ENCODE assay signal across 8 cellular contexts in the genomic region with DNA sequence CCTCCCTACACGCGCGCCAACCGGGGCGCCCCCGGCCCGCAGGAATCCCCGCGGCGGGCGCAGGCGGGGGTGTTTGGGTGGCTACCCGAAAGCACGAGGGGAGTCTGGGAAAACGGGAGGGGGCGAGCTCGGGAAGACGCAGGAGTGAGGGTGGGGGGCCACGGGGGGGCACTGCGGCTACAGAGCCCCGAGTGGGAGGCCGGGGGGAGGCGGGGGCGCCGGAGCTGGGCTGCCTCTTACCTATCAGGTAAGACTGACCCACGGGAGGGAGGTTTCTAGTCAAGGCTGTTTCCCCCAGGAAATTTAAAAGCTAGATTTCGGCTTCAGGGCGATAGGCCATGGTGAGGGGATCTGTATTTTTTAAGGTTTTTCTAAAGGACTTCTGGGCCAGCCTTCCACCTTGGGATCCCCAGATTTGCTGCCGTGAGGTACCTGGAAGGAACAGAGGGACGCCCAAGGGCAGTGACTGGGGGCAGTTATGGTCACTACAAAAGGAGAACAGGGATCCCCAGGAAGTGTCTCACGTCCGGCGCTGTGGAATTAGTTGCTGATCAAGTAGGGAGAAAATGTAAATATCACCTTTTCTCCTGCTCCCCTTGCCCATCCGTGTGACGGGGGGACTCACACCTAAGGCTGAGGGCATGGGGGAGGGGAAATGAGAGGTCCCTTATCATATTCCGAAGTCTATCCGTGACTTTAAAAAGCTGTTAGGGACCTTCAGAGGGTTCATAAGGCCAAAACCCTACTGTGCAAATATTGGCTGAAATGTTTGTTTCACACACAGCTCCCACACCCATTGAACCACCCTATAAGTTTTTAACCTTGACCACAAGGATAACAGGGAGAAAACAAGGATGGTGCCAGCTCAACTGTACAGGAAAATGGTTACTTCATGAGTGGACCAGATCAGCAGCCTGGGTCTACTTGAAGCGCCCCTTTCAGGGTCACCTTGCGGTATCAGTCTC. TPM values are rescaled to one million over a fixed set of nuclear protein-coding genes. Genes with fewer than 3 reads are reported as not detected.
DNase-seq lines count a peak whose midpoint lies in the region; ATAC-seq and TF ChIP-seq lines count a peak whose summit lies in the region.

No MANE protein-coding gene starts in this region.

- H3K9me3 Mint-ChIP-seq in brain = peaks cover 0 to 11% (median 2%) of the 10 kb centered on the region in 5 experiments
- H3K9me3 Mint-ChIP-seq in stimulated activated memory B cell treated with anti-CD40 and anti-IgM and Interleukin-4, amounts not matched to agents 10 μg/mL and 1 μg/mL and 100 μg/mL, for 72 hours = no peaks in the 10 kb centered on the region

- H3K4me3 ChIP-seq in Loucy (ENCODE audit: low read length, poor library complexity, severe bottlenecking) = peak overlapping the region; percentile 79

- no peaks in the 10 kb centered on the region for H3K9me3 ChIP-seq in Loucy (ENCODE audit: insufficient read depth, low read depth, low read length)

- DNase-seq in EH (ENCODE audit: low read depth) (peak; percentile 10), kidney glomerular epithelial cell (lab: John Stamatoyannopoulos, UW) (peak; percentile 25), NCI-H1048 (lab: John Stamatoyannopoulos, UW) (no peak)

- peak overlapping the region; percentile 95 for H3K4me2 ChIP-seq in Loucy (ENCODE audit: low read depth, low read length, poor library complexity, severe bottlenecking)

- H3K27me3 ChIP-seq in Loucy (ENCODE audit: insufficient read depth, low read length, poor library complexity, severe bottlenecking) = no peaks in the 10 kb centered on the region

- H3K36me3 ChIP-seq in Loucy (ENCODE audit: insufficient read depth, low read length) = no peaks in the 10 kb centered on the region

- no peaks in the 10 kb centered on the region for H3K79me2 ChIP-seq in Loucy (ENCODE audit: insufficient read depth, low read length)

- H3K4me1 ChIP-seq in Loucy (ENCODE audit: insufficient read depth, low read length, poor library complexity, severe bottlenecking) = peaks cover 22% of the 10 kb centered on the region

- no peak for ATAC-seq in stimulated activated memory B cell treated with anti-CD40 and anti-IgM and Interleukin-4, amounts not matched to agents 10 μg/mL and 1 μg/mL and 100 μg/mL, for 72 hours
- ATAC-seq in HG03039 (IDR thresholded peaks at IDR 0.05; ENCODE audit: unreplicated experiment) = no peak
- ATAC-seq in GM19395 (IDR thresholded peaks at IDR 0.05; ENCODE audit: unreplicated experiment) = no peak

- H3K9ac ChIP-seq in Loucy (ENCODE audit: low read depth, low read length, poor library complexity, severe bottlenecking) = peak overlapping the region; percentile 65

- H3K27ac Mint-ChIP-seq in brain = peak overlapping the region; percentile 75 to 93 (median 86)
- no peak overlapping the region for H3K27ac Mint-ChIP-seq in stimulated activated memory B cell treated with anti-CD40 and anti-IgM and Interleukin-4, amounts not matched to agents 10 μg/mL and 1 μg/mL and 100 μg/mL, for 72 hours

- H3K9me2 ChIP-seq in Loucy (replicated peaks; ENCODE audit: low read depth, low read length) = no peaks in the 10 kb centered on the region

- peak overlapping the region; percentile 85 to 91 (median 89) for H3K4me3 Mint-ChIP-seq in brain
- H3K4me3 Mint-ChIP-seq in stimulated activated memory B cell treated with anti-CD40 and anti-IgM and Interleukin-4, amounts not matched to agents 10 μg/mL and 1 μg/mL and 100 μg/mL, for 72 hours = peak overlapping the region; percentile 86

- H3K4me1 Mint-ChIP-seq in brain = peaks cover 45% of the 10 kb centered on the region
- H3K4me1 Mint-ChIP-seq in stimulated activated memory B cell treated with anti-CD40 and anti-IgM and Interleukin-4, amounts not matched to agents 10 μg/mL and 1 μg/mL and 100 μg/mL, for 72 hours = peaks cover 30% of the 10 kb centered on the region

- peaks cover 24% of the 10 kb centered on the region for H3K36me3 Mint-ChIP-seq in brain
- H3K36me3 Mint-ChIP-seq in stimulated activated memory B cell treated with anti-CD40 and anti-IgM and Interleukin-4, amounts not matched to agents 10 μg/mL and 1 μg/mL and 100 μg/mL, for 72 hours = no peaks in the 10 kb centered on the region

- H2AFZ ChIP-seq in Loucy (ENCODE audit: low read length) = peak overlapping the region; percentile 89

- no peaks in the 10 kb centered on the region for H4K20me1 ChIP-seq in Loucy (ENCODE audit: insufficient read depth, low read length, poor library complexity, severe bottlenecking)

- H3K27me3 Mint-ChIP-seq in brain = peaks cover 12% of the 10 kb centered on the region
- H3K27me3 Mint-ChIP-seq in stimulated activated memory B cell treated with anti-CD40 and anti-IgM and Interleukin-4, amounts not matched to agents 10 μg/mL and 1 μg/mL and 100 μg/mL, for 72 hours = no peaks in the 10 kb centered on the region

- H3F3A ChIP-seq in Loucy (ENCODE audit: low read depth) = no peaks in the 10 kb centered on the region

- TF ChIP-seq CTCF in Loucy (conservative IDR thresholded peaks at IDR 0.05; ENCODE audit: low read length) (0 out of 2 replicates have a peak, but pooled peaks have one; percentile 42), brain (conservative IDR thresholded peaks at IDR 0.05) (peak; percentile 7 to 54)

RNA-seq across cellular contexts. Expression of a gene that starts 0.6 kb away (rescaled TPM):
- polyA plus RNA-seq in brain (ENCODE audit: insufficient read depth, low read depth, low replicate concordance) = 2.0 TPM

RNA-seq across cellular contexts. Expression of a gene that starts 35.6 kb away (rescaled TPM):
- 18.1 TPM for polyA plus RNA-seq in brain (ENCODE audit: insufficient read depth, low read depth, low replicate concordance)
